Comparison of ENCODE assay signal across 8 cellular contexts in genomic region chr4:77073106-77073858, GRCh38. TPM values are rescaled to one million over a fixed set of nuclear protein-coding genes. Genes with fewer than 3 reads are reported as not detected.
DNase-seq lines count a peak whose midpoint lies in the region; ATAC-seq and TF ChIP-seq lines count a peak whose summit lies in the region.

No MANE protein-coding gene starts in this region.

- H3K4me1 ChIP-seq in cardiac muscle cell (ENCODE audit: low read depth): peaks cover 24% of the 10 kb centered on the region
- H3K4me1 ChIP-seq in upper lobe of right lung: peaks cover 28% of the 10 kb centered on the region

- H3K36me3 ChIP-seq in cardiac muscle cell (no peaks in the 10 kb centered on the region), kidney epithelial cell (ENCODE audit: control insufficient read depth, insufficient read depth, low read length) (no peaks in the 10 kb centered on the region), upper lobe of right lung (no peaks in the 10 kb centered on the region)

- intact Hi-C loops in Right ventricle myocardium inferior (cut with DNase I) (no loop called here), upper lobe of right lung (cut with DNase I) (no loop called here)

- H3K27me3 Mint-ChIP-seq in naive thymus-derived CD8-positive, alpha-beta T cell: peaks cover 0 to 9% (median 0%) of the 10 kb centered on the region in 5 donors
- no peaks in the 10 kb centered on the region for H3K27me3 Mint-ChIP-seq in progenitor cell of endocrine pancreas

- H3K27ac ChIP-seq in cardiac muscle cell: no peak overlapping the region
- H3K27ac ChIP-seq in angular gyrus (ENCODE audit: low read depth, low read length): peak overlapping the region; percentile 27
- peak overlapping the region; percentile 99 for H3K27ac ChIP-seq in upper lobe of right lung

- peaks cover 27 to 62% (median 43%) of the 10 kb centered on the region in 4 donors for H3K4me1 Mint-ChIP-seq in naive thymus-derived CD8-positive, alpha-beta T cell
- H3K4me1 Mint-ChIP-seq in progenitor cell of endocrine pancreas (ENCODE audit: low read depth): peaks cover 21% of the 10 kb centered on the region

- no peaks in the 10 kb centered on the region for H3K27me3 ChIP-seq in cardiac muscle cell
- no peaks in the 10 kb centered on the region for H3K27me3 ChIP-seq in kidney epithelial cell (ENCODE audit: control insufficient read depth, insufficient read depth, low read length)
- H3K27me3 ChIP-seq in upper lobe of right lung: no peaks in the 10 kb centered on the region

- DNase-seq in cardiac muscle cell (ENCODE audit: low read depth in 1 of 2, low spot score in 1 of 2) (peak; percentile 25 to 59), Right ventricle myocardium inferior (ENCODE audit: missing footprints) (no peak), kidney epithelial cell (ENCODE audit: low read depth) (no peak), upper lobe of right lung (no peak), progenitor cell of endocrine pancreas (ENCODE audit: low spot score, unreplicated experiment) (no peak), amygdala (lab: John Stamatoyannopoulos, UW) (no peak)
- DNase-seq in naive thymus-derived CD8-positive, alpha-beta T cell: no peak

- H3K9me3 ChIP-seq in cardiac muscle cell (ENCODE audit: low read depth) (no peaks in the 10 kb centered on the region), upper lobe of right lung (no peaks in the 10 kb centered on the region)

- H3K4me3 ChIP-seq in cardiac muscle cell (peak overlapping the region; percentile 91), kidney epithelial cell (ENCODE audit: low read depth, low read length) (peak overlapping the region; percentile 95), upper lobe of right lung (peak overlapping the region; percentile 79)

- H3K36me3 Mint-ChIP-seq in naive thymus-derived CD8-positive, alpha-beta T cell: peaks cover 0 to 22% (median 8%) of the 10 kb centered on the region in 3 donors
- peaks cover 2% of the 10 kb centered on the region for H3K36me3 Mint-ChIP-seq in progenitor cell of endocrine pancreas (ENCODE audit: insufficient read depth)

- no peak overlapping the region for H3K27ac Mint-ChIP-seq in naive thymus-derived CD8-positive, alpha-beta T cell
- no peak overlapping the region for H3K27ac Mint-ChIP-seq in progenitor cell of endocrine pancreas

- ATAC-seq in Right ventricle myocardium inferior (no peak), upper lobe of right lung (no peak)
- ATAC-seq in naive thymus-derived CD8-positive, alpha-beta T cell: no peak

- H3K4me3 Mint-ChIP-seq in naive thymus-derived CD8-positive, alpha-beta T cell: no peak overlapping the region
- H3K4me3 Mint-ChIP-seq in progenitor cell of endocrine pancreas (ENCODE audit: low read depth): no peak overlapping the region

- H3K9me3 Mint-ChIP-seq in naive thymus-derived CD8-positive, alpha-beta T cell: peaks cover 0 to 2% (median 0%) of the 10 kb centered on the region in 9 donors
- H3K9me3 Mint-ChIP-seq in progenitor cell of endocrine pancreas (ENCODE audit: low read depth): no peaks in the 10 kb centered on the region

- no peak for TF ChIP-seq CTCF in cardiac muscle cell (IDR thresholded peaks at IDR 0.05; ENCODE audit: low read depth, low read length)
- no peak for TF ChIP-seq CTCF in kidney epithelial cell (IDR thresholded peaks at IDR 0.05; ENCODE audit: insufficient read depth, low read length, poor library complexity, severe bottlenecking)
- no peak for TF ChIP-seq CTCF in upper lobe of right lung (IDR thresholded peaks at IDR 0.05)
- TF ChIP-seq CTCF in progenitor cell of endocrine pancreas (IDR thresholded peaks at IDR 0.05; ENCODE audit: unreplicated experiment): no peak

- POLR2A ChIA-PET in naive thymus-derived CD8-positive, alpha-beta T cell (lab: Charles Lee): interaction anchor here (0.5 to 1.7 kb wide), 4 partner anchors 9 to 103 kb away, joined by 3 to 8 read pairs (median 4); no protein-coding TSS in a partner anchor

RNA-seq across cellular contexts. Expression of gene CCNI, which starts 2.5 kb away (rescaled TPM):
- total RNA-seq in cardiac muscle cell (115 and 129 TPM in 2 replicates), Right ventricle myocardium inferior (251 TPM), kidney epithelial cell (388 and 406 TPM in 2 replicates), upper lobe of right lung (319 TPM), progenitor cell of endocrine pancreas (300 and 322 TPM in 2 replicates)
- polyA plus RNA-seq in cardiac muscle cell: 140 and 182 TPM in 2 replicates
- total RNA-seq in naive thymus-derived CD8-positive, alpha-beta T cell: 100 to 1,000 TPM; 309 to 315 TPM
- 100 to 1,000 TPM; 304 to 350 (median 348) TPM for polyA plus RNA-seq in naive thymus-derived CD8-positive, alpha-beta T cell

Comparison
In these comparisons a context has a peak if more than half of its experiments do, and no peak if none do; other contexts are left out.
1. DNase-seq: peak in cardiac muscle cell (2 of 2); none in Right ventricle myocardium inferior (single experiment), kidney epithelial cell (single experiment), upper lobe of right lung (single experiment), naive thymus-derived CD8-positive, alpha-beta T cell (0 of 10), progenitor cell of endocrine pancreas (single experiment) and amygdala (0 of 56).
2. Peak in every context shown above with its lines, with median percentiles within 50 percentile points of each other: H3K4me3 ChIP-seq.